In genomic region chr20:8454137-8454712, GRCh38 we compare ENCODE assay signal across 8 cellular contexts.
DNase-seq lines count a peak whose midpoint lies in the region; ATAC-seq and TF ChIP-seq lines count a peak whose summit lies in the region.

No MANE protein-coding gene starts in this region.

- no peak overlapping the region for H3K4me3 ChIP-seq in MG63
- no peak overlapping the region for H3K4me3 ChIP-seq in WERI-Rb-1 (ENCODE audit: low read depth, low read length)

- H3K27me3 ChIP-seq in MG63: no peaks in the 10 kb centered on the region
- H3K27me3 ChIP-seq in WERI-Rb-1 (ENCODE audit: insufficient read depth, low read depth, severe bottlenecking): no peaks in the 10 kb centered on the region

- H3K36me3 ChIP-seq in MG63: no peaks in the 10 kb centered on the region
- no peaks in the 10 kb centered on the region for H3K36me3 ChIP-seq in WERI-Rb-1

- no peak overlapping the region for H3K27ac ChIP-seq in WERI-Rb-1

- H3K9me3 ChIP-seq in MG63 (no peaks in the 10 kb centered on the region), WERI-Rb-1 (ENCODE audit: severe bottlenecking) (no peaks in the 10 kb centered on the region)

- DNase-seq in COR-L47 (lab: John Stamatoyannopoulos, UW) (peak; percentile 31), MG63 (peak; percentile 81), WERI-Rb-1 (no peak), islet precursor cell (peak; percentile 86), mucosa of gallbladder (ENCODE audit: low spot score) (no peak)
- no peak for DNase-seq in activated CD4-positive, alpha-beta T cell treated with anti-CD3 and anti-CD28 coated beads, Interleukin-2, amount 50 U/mL, for 4 hours

- TF ChIP-seq CTCF in WERI-Rb-1 (IDR thresholded peaks at IDR 0.05; ENCODE audit: low read depth, low read length): peak; percentile 54

- ATAC-seq in GM18868 (IDR thresholded peaks at IDR 0.05; ENCODE audit: unreplicated experiment) (peak; percentile 89), GM19395 (IDR thresholded peaks at IDR 0.05; ENCODE audit: unreplicated experiment) (no peak)

Comparison
In these comparisons a context has a peak if more than half of its experiments do, and no peak if none do; other contexts are left out.
1. DNase-seq: peak in COR-L47 (single experiment), MG63 (single experiment) and islet precursor cell (single experiment); none in WERI-Rb-1 (single experiment), mucosa of gallbladder (single experiment) and activated CD4-positive, alpha-beta T cell treated with anti-CD3 and anti-CD28 coated beads, Interleukin-2, amount 50 U/mL, for 4 hours (0 of 2).